In genomic region chr5:1293997-1294838, GRCh38 we compare ENCODE assay signal across 8 cellular contexts. TPM values are rescaled to one million over a fixed set of nuclear protein-coding genes. Genes with fewer than 3 reads are reported as not detected.
DNase-seq lines count a peak whose midpoint lies in the region; ATAC-seq and TF ChIP-seq lines count a peak whose summit lies in the region.

No MANE protein-coding gene starts in this region.

- peak overlapping the region; percentile 53 for H3K4me3 Mint-ChIP-seq in activated T-helper 1 cell treated with anti-CD3 and anti-CD28 coated beads, Interleukin-12 subunit alpha, Interleukin-12 subunit beta, Interleukin-2, Interleukin-4 antibody, amounts not matched to agents 30 ng/mL and 10 ng/mL and 1 ng/mL, durations not matched to agents 14 hours and 24 hours and 36 hours
- H3K4me3 Mint-ChIP-seq in naive B cell = peak overlapping the region in 4 of 8 donors; percentile 22 to 72 (median 47)

- peaks cover 6% of the 10 kb centered on the region; the same call in 1 of the 2 replicates for H3K4me1 ChIP-seq in HEK293 (ENCODE audit: control insufficient read depth, insufficient read depth, low read length)

- H3K36me3 Mint-ChIP-seq in activated T-helper 1 cell treated with anti-CD3 and anti-CD28 coated beads, Interleukin-12 subunit alpha, Interleukin-12 subunit beta, Interleukin-2, Interleukin-4 antibody, amounts not matched to agents 30 ng/mL and 10 ng/mL and 1 ng/mL, durations not matched to agents 14 hours and 24 hours and 36 hours (ENCODE audit: low read depth) = peaks cover 2% of the 10 kb centered on the region
- no peaks in the 10 kb centered on the region for H3K36me3 Mint-ChIP-seq in naive B cell

- DNase-seq in DMS53 treated with DMSO at 0.1 percent for 48 hours (lab: John Stamatoyannopoulos, UW; ENCODE audit: unreplicated experiment) = peak; percentile 62
- no peak for DNase-seq in activated T-helper 1 cell treated with anti-CD3 and anti-CD28 coated beads, Interleukin-12 subunit alpha, Interleukin-12 subunit beta, Interleukin-2, Interleukin-4 antibody, amounts not matched to agents 30 ng/mL and 10 ng/mL and 1 ng/mL, durations not matched to agents 14 hours and 24 hours and 36 hours (ENCODE audit: low spot score)
- DNase-seq in naive B cell = no peak
- no peak for DNase-seq in GOT3 (lab: John Stamatoyannopoulos, UW)
- no peak for DNase-seq in medulla oblongata (ENCODE audit: extremely low spot score)
- no peak for DNase-seq in DMS79 treated with DMSO at 0.1 percent for 48 hours (lab: John Stamatoyannopoulos, UW)

- H3K4me3 ChIP-seq in HEK293 (ENCODE audit: low read depth, low read length) = no peak overlapping the region

- peaks cover 5% of the 10 kb centered on the region for H3K4me1 Mint-ChIP-seq in activated T-helper 1 cell treated with anti-CD3 and anti-CD28 coated beads, Interleukin-12 subunit alpha, Interleukin-12 subunit beta, Interleukin-2, Interleukin-4 antibody, amounts not matched to agents 30 ng/mL and 10 ng/mL and 1 ng/mL, durations not matched to agents 14 hours and 24 hours and 36 hours (ENCODE audit: low read depth)
- H3K4me1 Mint-ChIP-seq in naive B cell = peaks cover 3 to 9% (median 7%) of the 10 kb centered on the region in 3 donors

- POLR2A ChIA-PET in HEK293 (lab: Yijun Ruan, JAX) = no interaction called here

- CTCF ChIA-PET in HEK293 (lab: Yijun Ruan, JAX) = no interaction called here

- no peak for TF ChIP-seq CTCF in HEK293 (tag by site-specific recombination; IDR thresholded peaks at IDR 0.05)

- H3K36me3 ChIP-seq in HEK293 (ENCODE audit: control insufficient read depth in 2 of 2, insufficient read depth in 1 of 2, low read length in 2 of 2) = no peaks in the 10 kb centered on the region

- no peak overlapping the region for H3K27ac ChIP-seq in HEK293 (ENCODE audit: extremely low read depth, low read depth, low read length)

- ATAC-seq in naive B cell (ENCODE audit: low read depth in 2 of 2) (peak; percentile 7 to 13), HG03457 (IDR thresholded peaks at IDR 0.05; ENCODE audit: unreplicated experiment) (no peak)

- H3K27ac Mint-ChIP-seq in activated T-helper 1 cell treated with anti-CD3 and anti-CD28 coated beads, Interleukin-12 subunit alpha, Interleukin-12 subunit beta, Interleukin-2, Interleukin-4 antibody, amounts not matched to agents 30 ng/mL and 10 ng/mL and 1 ng/mL, durations not matched to agents 14 hours and 24 hours and 36 hours = no peak overlapping the region
- H3K27ac Mint-ChIP-seq in naive B cell = no peak overlapping the region

- H3K9me3 ChIP-seq in HEK293 (ENCODE audit: control insufficient read depth, insufficient read depth, low read depth, low read length) = no peaks in the 10 kb centered on the region

- H3K27me3 Mint-ChIP-seq in activated T-helper 1 cell treated with anti-CD3 and anti-CD28 coated beads, Interleukin-12 subunit alpha, Interleukin-12 subunit beta, Interleukin-2, Interleukin-4 antibody, amounts not matched to agents 30 ng/mL and 10 ng/mL and 1 ng/mL, durations not matched to agents 14 hours and 24 hours and 36 hours (ENCODE audit: insufficient read depth) = peaks cover 5% of the 10 kb centered on the region
- H3K27me3 Mint-ChIP-seq in naive B cell = peaks cover 0 to 24% (median 7%) of the 10 kb centered on the region in 3 donors

- no peaks in the 10 kb centered on the region for H3K9me3 Mint-ChIP-seq in activated T-helper 1 cell treated with anti-CD3 and anti-CD28 coated beads, Interleukin-12 subunit alpha, Interleukin-12 subunit beta, Interleukin-2, Interleukin-4 antibody, amounts not matched to agents 30 ng/mL and 10 ng/mL and 1 ng/mL, durations not matched to agents 14 hours and 24 hours and 36 hours
- no peaks in the 10 kb centered on the region for H3K9me3 Mint-ChIP-seq in naive B cell

- intact Hi-C loops in activated T-helper 1 cell treated with anti-CD3 and anti-CD28 coated beads, Interleukin-12 subunit alpha, Interleukin-12 subunit beta, Interleukin-2, Interleukin-4 antibody, amounts not matched to agents 30 ng/mL and 10 ng/mL and 1 ng/mL, durations not matched to agents 14 hours and 24 hours and 36 hours (cut with micrococcal nuclease) = no loop called here

TF ChIP-seq in HEK293, 187 proteins besides CTCF, POLR2A, EP300 and RAD21:
- TF ChIP-seq ELK4 (IDR thresholded peaks at IDR 0.05; ENCODE audit: borderline replicate concordance, low read depth, low read length) (no peak), ZNF416 (tag by site-specific recombination; IDR thresholded peaks at IDR 0.05) (no peak), ZNF626 (tag by site-specific recombination; IDR thresholded peaks at IDR 0.05) (no peak), ZIC2 (tag by site-specific recombination; IDR thresholded peaks at IDR 0.05) (peak; percentile 52; the same call in 1 of the 2 replicates), ZSCAN23 (tag by site-specific recombination; IDR thresholded peaks at IDR 0.05) (no peak)

RNA-seq across cellular contexts. Expression of gene TERT, which starts 0.7 kb away (rescaled TPM):
- 12.3 and 12.5 TPM in 2 replicates for total RNA-seq in activated T-helper 1 cell treated with anti-CD3 and anti-CD28 coated beads, Interleukin-12 subunit alpha, Interleukin-12 subunit beta, Interleukin-2, Interleukin-4 antibody, amounts not matched to agents 30 ng/mL and 10 ng/mL and 1 ng/mL, durations not matched to agents 14 hours and 24 hours and 36 hours
- not detected for polyA plus RNA-seq in naive B cell (ENCODE audit: low read depth in 6 of 6)

RNA-seq across cellular contexts. Expression of gene CLPTM1L, which starts 50.7 kb away (rescaled TPM):
- total RNA-seq in activated T-helper 1 cell treated with anti-CD3 and anti-CD28 coated beads, Interleukin-12 subunit alpha, Interleukin-12 subunit beta, Interleukin-2, Interleukin-4 antibody, amounts not matched to agents 30 ng/mL and 10 ng/mL and 1 ng/mL, durations not matched to agents 14 hours and 24 hours and 36 hours = 132 and 133 TPM in 2 replicates
- 10 to 100 TPM; 24.5 to 65.2 (median 41.4) TPM for polyA plus RNA-seq in naive B cell (ENCODE audit: low read depth in 6 of 6)
